10 cellular contexts compared by ENCODE assay signal in genomic region chr11:128500488-128500887, GRCh38.
DNase-seq lines count a peak whose midpoint lies in the region; ATAC-seq and TF ChIP-seq lines count a peak whose summit lies in the region.
"Had no signal": no experiment of that assay in that cellular context is flagged by ENCODE, and none has a peak within 500 bp of the region (broad histone marks: within the 10 kb centered on the region; RNA-seq: fewer than 3 reads in every experiment).

No MANE protein-coding gene starts in this region.

- DNase-seq in left ventricle myocardium inferior (no peak), left cardiac atrium (no peak), adipocyte (ENCODE audit: low read depth) (peak; percentile 35), mesothelial cell of epicardium (ENCODE audit: low spot score in 2 of 2, unreplicated experiment in 2 of 2) (no peak), uterus (no peak), DMS153 (lab: John Stamatoyannopoulos, UW) (no peak)
- DNase-seq: stimulated activated CD8-positive, alpha-beta memory T cell treated with anti-CD3 and anti-CD28 coated beads, Interleukin-4, amount 100 ng/mL, for 48 hours had no signal

- H3K27ac Mint-ChIP-seq in mesothelial cell of epicardium, result peak overlapping the region; percentile 59

- no peaks in the 10 kb centered on the region for H3K9me3 Mint-ChIP-seq in mesothelial cell of epicardium

- TF ChIP-seq CTCF in left ventricle myocardium inferior (IDR thresholded peaks at IDR 0.05; ENCODE audit: borderline replicate concordance), result no peak
- TF ChIP-seq CTCF in mesothelial cell of epicardium (IDR thresholded peaks at IDR 0.05; ENCODE audit: unreplicated experiment), result no peak
- no peak for TF ChIP-seq CTCF in uterus (IDR thresholded peaks at IDR 0.05)

- H3K36me3 Mint-ChIP-seq in mesothelial cell of epicardium, result no peaks in the 10 kb centered on the region

- peak overlapping the region; percentile 97 for H3K27ac ChIP-seq in left ventricle myocardium inferior (replicated peaks)
- peak overlapping the region; percentile 69 to 82 for H3K27ac ChIP-seq in uterus

- no peak overlapping the region for H3K9ac ChIP-seq in adipocyte (ENCODE audit: low read length)

- H3K27me3 ChIP-seq in left ventricle myocardium inferior (ENCODE audit: low read depth) (no peaks in the 10 kb centered on the region), adipocyte (replicated peaks; ENCODE audit: control insufficient read depth, insufficient read depth, low read length) (no peaks in the 10 kb centered on the region), uterus (no peaks in the 10 kb centered on the region)

- H3K4me3 ChIP-seq in left ventricle myocardium inferior (peak overlapping the region; percentile 25), adipocyte (ENCODE audit: low read length) (no peak overlapping the region), uterus (no peak overlapping the region)
- H3K4me3 ChIP-seq: GM23338 had no signal

- H3K9me3 ChIP-seq in left ventricle myocardium inferior (replicated peaks), result no peaks in the 10 kb centered on the region
- H3K9me3 ChIP-seq in adipocyte (ENCODE audit: control insufficient read depth, low read length), result no peaks in the 10 kb centered on the region
- no peaks in the 10 kb centered on the region for H3K9me3 ChIP-seq in uterus

- no peaks in the 10 kb centered on the region for H3K27me3 Mint-ChIP-seq in mesothelial cell of epicardium (ENCODE audit: low read depth)

- H3K4me1 ChIP-seq in left ventricle myocardium inferior (peaks cover 100% of the 10 kb centered on the region), adipocyte (ENCODE audit: control insufficient read depth, insufficient read depth, low read length) (peaks cover 95% of the 10 kb centered on the region), uterus (peaks cover 14 to 15% of the 10 kb centered on the region in 2 donors)

- H3K36me3 ChIP-seq in left ventricle myocardium inferior (no peaks in the 10 kb centered on the region), adipocyte (ENCODE audit: control insufficient read depth, insufficient read depth, low read length, severe bottlenecking) (peaks cover 5% of the 10 kb centered on the region), uterus (no peaks in the 10 kb centered on the region)

- ATAC-seq in left cardiac atrium (no peak), HG02884 (IDR thresholded peaks at IDR 0.05; ENCODE audit: unreplicated experiment) (no peak), HG03025 (IDR thresholded peaks at IDR 0.05; ENCODE audit: low FRiP score, unreplicated experiment) (no peak)
- ATAC-seq: GM23338 had no signal

- TF ChIP-seq POLR2A in uterus (IDR thresholded peaks at IDR 0.05), result no peak

- intact Hi-C loops in left ventricle myocardium inferior (cut with micrococcal nuclease) (no loop called here), left cardiac atrium (cut with DNase I) (no loop called here), uterus (cut with DNase I; ENCODE audit: low total_unique reads) (no loop called here)

- no peak overlapping the region for H3K4me3 Mint-ChIP-seq in mesothelial cell of epicardium
- H3K4me3 Mint-ChIP-seq: GM23338 had no signal

- H3K4me1 Mint-ChIP-seq in mesothelial cell of epicardium, result peaks cover 90% of the 10 kb centered on the region
